Comparison of ENCODE assay signal across 17 cellular contexts in the genomic region with DNA sequence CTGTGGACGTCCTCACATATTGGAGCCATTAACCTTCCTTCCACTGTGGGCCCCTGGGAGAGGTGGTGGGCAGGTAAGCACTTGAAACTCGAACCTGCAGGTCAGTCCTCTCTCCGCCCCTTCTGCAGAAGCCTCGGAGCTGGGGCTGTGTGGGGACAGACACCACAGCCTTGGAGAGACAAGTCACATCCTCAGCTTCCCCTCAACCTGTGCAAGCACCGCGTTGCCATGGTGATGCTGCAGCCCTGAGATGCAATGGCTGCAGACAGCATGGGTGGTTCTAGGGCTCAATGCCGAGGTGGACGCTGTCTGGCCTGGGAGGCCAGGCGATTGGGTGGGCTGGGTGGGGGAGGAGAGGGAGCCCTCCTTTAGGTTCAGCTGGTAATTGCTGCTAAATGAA. TPM values are rescaled to one million over a fixed set of nuclear protein-coding genes. Genes with fewer than 3 reads are reported as not detected.
DNase-seq lines count a peak whose midpoint lies in the region; ATAC-seq, FAIRE-seq and TF ChIP-seq lines count a peak whose summit lies in the region.
"Had no signal": no experiment of that assay in that cellular context is flagged by ENCODE, and none has a peak within 500 bp of the region (broad histone marks: within the 10 kb centered on the region; RNA-seq: fewer than 3 reads in every experiment).

No MANE protein-coding gene starts in this region.

- no peak overlapping the region for H4K8ac ChIP-seq in H9 (replicated peaks; ENCODE audit: insufficient read length, low read depth, low read length)

- DNase-seq in G401 (ENCODE audit: low spot score), result peak; percentile 80
- peak; percentile 42 for DNase-seq in H9
- DNase-seq in caudate nucleus (lab: John Stamatoyannopoulos, UW), result peak in 33 of 61 donors; percentile 21 to 84 (median 65)
- peak; percentile 65 for DNase-seq in kidney
- no peak for DNase-seq in lower lobe of right lung
- no peak for DNase-seq in tibial artery
- DNase-seq: ACHN, AML-193, HFFc6, NCI-H1048, NCI-H510A, PC-9 had no signal

- no peak overlapping the region for H2BK12ac ChIP-seq in H9 (ENCODE audit: insufficient read length, low read depth, low read length)

- no peak overlapping the region for H2BK120ac ChIP-seq in H9 (ENCODE audit: low read depth, low read length, poor library complexity, severe bottlenecking)

- WGBS in H9 (ENCODE audit: extremely low coverage, insufficient read length, low lambda C conversion rate), result no CpG with 5 or more reads among the region's 9 CpGs

- H3K36me3 Mint-ChIP-seq in H9 (ENCODE audit: insufficient read depth in 1 of 3, low read depth in 3 of 3), result peaks cover 6 to 26% (median 22%) of the 10 kb centered on the region in 3 experiments

- H3K4me3 ChIP-seq in kidney (ENCODE audit: low read length in 2 of 2) (no peak overlapping the region), lower lobe of right lung (no peak overlapping the region), tibial artery (no peak overlapping the region)
- H3K4me3 ChIP-seq: PC-9 had no signal

- H3K27me3 Mint-ChIP-seq in H9 (ENCODE audit: low read depth), result peaks cover 32% of the 10 kb centered on the region

- no peak overlapping the region for H3K4me2 ChIP-seq in H9 (ENCODE audit: insufficient read depth, insufficient read length, low read length)
- H3K4me2 ChIP-seq: PC-9 had no signal

- H3K79me2 ChIP-seq in H9 (ENCODE audit: insufficient read depth, low read length), result no peaks in the 10 kb centered on the region

- TF ChIP-seq CTCF in H9 (conservative IDR thresholded peaks at IDR 0.05) (no peak), kidney (IDR thresholded peaks at IDR 0.05; ENCODE audit: borderline replicate concordance, extremely low read depth, insufficient read depth) (no peak), lower lobe of right lung (IDR thresholded peaks at IDR 0.05) (no peak), tibial artery (IDR thresholded peaks at IDR 0.05) (no peak)

- no peaks in the 10 kb centered on the region for H3K23me2 ChIP-seq in H9 (ENCODE audit: insufficient read length, low read depth, low read length, poor library complexity, severe bottlenecking)

- H3K4me1 ChIP-seq in H9 (ENCODE audit: insufficient read depth, low read length) (no peaks in the 10 kb centered on the region; the same call in 1 of the 2 replicates), kidney (ENCODE audit: control insufficient read depth in 1 of 2, insufficient read depth in 1 of 2, low read depth in 1 of 2, low read length in 2 of 2) (peaks cover 13 to 16% of the 10 kb centered on the region in 2 donors), lower lobe of right lung (peaks cover 9% of the 10 kb centered on the region), tibial artery (peaks cover 0 to 18% (median 8%) of the 10 kb centered on the region in 4 donors)

- no peak overlapping the region for H3K4me3 Mint-ChIP-seq in H9
- H3K4me3 Mint-ChIP-seq: CD14-positive monocyte, HFFc6 had no signal

- no peak overlapping the region for H2BK5ac ChIP-seq in H9 (ENCODE audit: insufficient read length, low read length)

- H3K27me3 ChIP-seq in H9 (ENCODE audit: insufficient read depth, low read length), result no peaks in the 10 kb centered on the region; the same call in 1 of the 2 replicates
- H3K27me3 ChIP-seq in lower lobe of right lung (ENCODE audit: low read depth), result peaks cover 5% of the 10 kb centered on the region
- peaks cover 0 to 6% of the 10 kb centered on the region in 2 donors for H3K27me3 ChIP-seq in tibial artery

- no peak overlapping the region for H3K56ac ChIP-seq in H9 (ENCODE audit: insufficient read length, low read depth, low read length)

- H3K18ac ChIP-seq in H9 (ENCODE audit: insufficient read length, low read depth, low read length), result no peak overlapping the region

- H3K27ac ChIP-seq in H9 (ENCODE audit: insufficient read length, low read depth, low read length), result no peak overlapping the region
- peak overlapping the region; percentile 52 for H3K27ac ChIP-seq in caudate nucleus (ENCODE audit: low read depth, low read length)
- no peak overlapping the region for H3K27ac ChIP-seq in kidney (ENCODE audit: low read depth in 2 of 2, low read length in 2 of 2)
- H3K27ac ChIP-seq in lower lobe of right lung, result no peak overlapping the region
- no peak overlapping the region for H3K27ac ChIP-seq in tibial artery
- H3K27ac ChIP-seq: PC-9 had no signal

- H3K36me3 ChIP-seq in kidney (ENCODE audit: control insufficient read depth in 1 of 2, insufficient read depth in 2 of 2, low read length in 2 of 2) (peaks cover 5 to 8% of the 10 kb centered on the region in 2 donors), lower lobe of right lung (peaks cover 31% of the 10 kb centered on the region), tibial artery (peaks cover 20 to 45% (median 25%) of the 10 kb centered on the region in 3 donors)

- H3K9me3 ChIP-seq in H9 (ENCODE audit: control insufficient read depth, low read depth, low read length), result no peaks in the 10 kb centered on the region
- H3K9me3 ChIP-seq in kidney (ENCODE audit: control insufficient read depth in 1 of 2, low read length in 2 of 2), result no peaks in the 10 kb centered on the region
- no peaks in the 10 kb centered on the region for H3K9me3 ChIP-seq in lower lobe of right lung
- no peaks in the 10 kb centered on the region for H3K9me3 ChIP-seq in tibial artery

- H2BK15ac ChIP-seq in H9 (ENCODE audit: low read depth, low read length), result no peak overlapping the region

- intact Hi-C loops in kidney (cut with DNase I), result no loop called here
- intact Hi-C loops in lower lobe of right lung (cut with DNase I), result no loop called here
- intact Hi-C loops in tibial artery (cut with DNase I; ENCODE audit: low total_unique reads), result no loop called here

- H3K9me3 Mint-ChIP-seq in H9, result no peaks in the 10 kb centered on the region
- H3K9me3 Mint-ChIP-seq: HFFc6 had no signal

- ATAC-seq in lower lobe of right lung (no peak), GM21717 (IDR thresholded peaks at IDR 0.05; ENCODE audit: unreplicated experiment) (no peak)

- H4K20me1 ChIP-seq in H9 (ENCODE audit: control insufficient read depth, insufficient read depth, insufficient read length), result no peaks in the 10 kb centered on the region

- H3T11ph ChIP-seq in H9 (ENCODE audit: low read length), result no peak overlapping the region

- no peak overlapping the region for H3K14ac ChIP-seq in H9 (ENCODE audit: insufficient read depth, low read length)

- no peak overlapping the region for H2BK20ac ChIP-seq in H9 (ENCODE audit: low read depth, low read length, poor library complexity, severe bottlenecking)

- FAIRE-seq in kidney (lab: Jason Lieb, UNC), result no peak

- H3K79me1 ChIP-seq in H9 (ENCODE audit: insufficient read depth, low read depth, low read length, poor library complexity, severe bottlenecking), result no peaks in the 10 kb centered on the region

- H4K91ac ChIP-seq in H9 (ENCODE audit: insufficient read length, low read depth, low read length), result no peak overlapping the region

- no peak overlapping the region for H2AFZ ChIP-seq in H9 (ENCODE audit: low read length)
- H2AFZ ChIP-seq: PC-9 had no signal

- no peak overlapping the region for H3K27ac Mint-ChIP-seq in H9
- H3K27ac Mint-ChIP-seq: CD14-positive monocyte, HFFc6 had no signal

- in situ Hi-C loops in G401 (cut with HindIII; ENCODE audit: low sequenced_read_pairs), result no loop called here

- H4K5ac ChIP-seq in H9 (ENCODE audit: insufficient read length, low read depth, low read length), result no peak overlapping the region

- no peak overlapping the region for H3K4ac ChIP-seq in H9 (ENCODE audit: low read depth, low read length)

- no peak overlapping the region for H3K23ac ChIP-seq in H9 (ENCODE audit: insufficient read length, low read depth, low read length)

- H2AK5ac ChIP-seq in H9 (ENCODE audit: insufficient read length, low read length), result no peak overlapping the region

- peaks cover 37 to 52% of the 10 kb centered on the region in 2 experiments for H3K4me1 Mint-ChIP-seq in H9

- H3K9ac ChIP-seq in H9 (ENCODE audit: extremely low read depth, insufficient read length, low read length) (no peak overlapping the region), kidney (ENCODE audit: low read length in 2 of 2) (no peak overlapping the region)

RNA-seq across cellular contexts. Expression of a gene that starts 39.5 kb away (rescaled TPM):
- total RNA-seq in G401 (2014; rRNA removed; shearing (Covaris generic)), result not detected in 2 replicates
- total RNA-seq in H9 (2021), result 0.20 TPM in 1 of 2 replicates, not detected in the other
- total RNA-seq in kidney, result 1.6 TPM
- polyA plus RNA-seq in kidney (ENCODE audit: insufficient read depth, low read depth, low replicate concordance), result 0.19 TPM
- 0.35 TPM for total RNA-seq in lower lobe of right lung
- total RNA-seq: H4, HFFc6, MCF 10A, PC-9, SK-MEL-5 had no signal
- polyA plus RNA-seq: CD14-positive monocyte had no signal

RNA-seq across cellular contexts. Expression of a gene that starts 58.6 kb away (rescaled TPM):
- total RNA-seq in G401 (2014; rRNA removed; shearing (Covaris generic)), result 18.7 and 45.5 TPM in 2 replicates
- total RNA-seq in H9 (2021) (32.5 and 34.1 TPM in 2 replicates), kidney (43.0 TPM), lower lobe of right lung (61.9 TPM)
- polyA plus RNA-seq in kidney (ENCODE audit: insufficient read depth, low read depth, low replicate concordance), result 21.0 TPM

Comparison
In these comparisons a context has a peak if more than half of its experiments do, and no peak if none do; other contexts are left out.
1. DNase-seq: peak in G401 (single experiment), H9 (single experiment), caudate nucleus (33 of 61) and kidney (single experiment); none in lower lobe of right lung (single experiment) and tibial artery (0 of 2).